In genomic region chr22:46224044-46224746, GRCh38 we compare ENCODE assay signal across 23 cellular contexts. TPM values are rescaled to one million over a fixed set of nuclear protein-coding genes. Genes with fewer than 3 reads are reported as not detected.
DNase-seq lines count a peak whose midpoint lies in the region; ATAC-seq, FAIRE-seq and TF ChIP-seq lines count a peak whose summit lies in the region.
"Had no signal": no experiment of that assay in that cellular context is flagged by ENCODE, and none has a peak within 500 bp of the region (broad histone marks: within the 10 kb centered on the region; RNA-seq: fewer than 3 reads in every experiment).

No MANE protein-coding gene starts in this region.

- no peak overlapping the region for H2AFZ ChIP-seq in K562 (ENCODE audit: low read depth, low read length)

- H3K9me3 ChIP-seq in K562 (replicated peaks; ENCODE audit: control insufficient read depth, insufficient read depth, low read depth, low read length) (no peaks in the 10 kb centered on the region), liver (ENCODE audit: control insufficient read depth in 4 of 4, low read length in 3 of 4) (no peaks in the 10 kb centered on the region)
- H3K9me3 ChIP-seq: BLaER1 had no signal

- no TSS peak for BruUV-seq in K562 (replicated peaks; lab: Mats Ljungman, UMichigan)

- TF ChIP-seq POLR2A in K562 (conservative IDR thresholded peaks at IDR 0.05), result no peak

- no peak for TF ChIP-seq EP300 in K562 (IDR thresholded peaks at IDR 0.05; ENCODE audit: low read length)

- H3K36me3 ChIP-seq in K562 (ENCODE audit: control insufficient read depth, insufficient read depth, low read length) (no peaks in the 10 kb centered on the region), liver (ENCODE audit: control insufficient read depth in 4 of 4, insufficient read depth in 3 of 4, low read depth in 1 of 4, low read length in 3 of 4) (peaks cover 19 to 40% (median 35%) of the 10 kb centered on the region in 4 donors)

- H3K9ac ChIP-seq in K562 (ENCODE audit: insufficient read depth in 1 of 2, low read depth in 2 of 2, low read length in 2 of 2) (no peak overlapping the region), liver (ENCODE audit: low read depth in 1 of 2, low read length in 2 of 2) (no peak overlapping the region)
- H3K9ac ChIP-seq: BLaER1 had no signal

- H3K27ac ChIP-seq in K562 (ENCODE audit: extremely low read depth, low read depth, low read length) (no peak overlapping the region), liver (ENCODE audit: low read depth in 1 of 2, low read length in 2 of 2) (peak overlapping the region; percentile 40 to 61)
- H3K27ac ChIP-seq: BLaER1 had no signal

- WGBS in K562 (ENCODE audit: insufficient coverage, low coverage, missing lambda C conversion rate), result 54% methylated on average over 15 of the region's 21 CpGs
- 60% methylated on average over 21 of the region's 21 CpGs for WGBS in liver

- DNase-seq in left ventricle myocardium superior, result no peak
- no peak for DNase-seq in left cardiac atrium
- DNase-seq in K562 (ENCODE audit: extremely low read depth in 1 of 4, low spot score in 3 of 4), result peak in 3 of 4 experiments; percentile 16 to 20 (median 17)
- DNase-seq in G401 (ENCODE audit: low spot score), result no peak
- DNase-seq in activated CD4-positive, alpha-beta T cell treated with anti-CD3 and anti-CD28 coated beads for 1 hour, result no peak
- no peak for DNase-seq in amniotic stem cell (lab: John Stamatoyannopoulos, UW)
- DNase-seq: CD4-positive, alpha-beta memory T cell; EL; NCI-H1048; NCI-H1436 treated with DMSO at 0.1 percent for 48 hours; NCI-H2029; NCI-H345; NCI-H526 treated with DMSO at 0.1 percent for 48 hours; SHP77 treated with DMSO at 0.1 percent for 48 hours had no signal

- H3K4me2 ChIP-seq in K562 (ENCODE audit: insufficient read depth, low read length), result no peak overlapping the region
- H3K4me2 ChIP-seq: BLaER1 had no signal

- in situ Hi-C loops in K562 (cut with MboI), result no loop called here
- in situ Hi-C loops in G401 (cut with HindIII; ENCODE audit: low sequenced_read_pairs), result no loop called here

- H3K4me3 ChIP-seq in K562, result no peak overlapping the region
- H3K4me3 ChIP-seq in liver (ENCODE audit: low read depth in 1 of 3, low read length in 3 of 3), result no peak overlapping the region
- H3K4me3 ChIP-seq: BLaER1 had no signal

- peaks cover 0 to 10% of the 10 kb centered on the region in 2 experiments; a peak in 1 of 5 replicates for H3K4me1 ChIP-seq in K562 (replicated peaks in 1 of 2; ENCODE audit: control insufficient read depth in 2 of 2, insufficient read depth in 2 of 2, low read length in 2 of 2)
- H3K4me1 ChIP-seq in liver (ENCODE audit: control insufficient read depth in 4 of 4, insufficient read depth in 4 of 4, low read length in 3 of 4), result peaks cover 0 to 7% (median 3%) of the 10 kb centered on the region in 4 donors

- TF ChIP-seq RAD21 in K562 (CRISPR knock-in tag; conservative IDR thresholded peaks at IDR 0.05 in 1 of 2, IDR thresholded peaks at IDR 0.05 in 1 of 2) (no peak), liver (IDR thresholded peaks at IDR 0.05) (no peak)

- H3K27me3 ChIP-seq in K562 (ENCODE audit: control insufficient read depth in 2 of 2, insufficient read depth in 2 of 2, low read length in 2 of 2) (no peaks in the 10 kb centered on the region), liver (ENCODE audit: control insufficient read depth in 4 of 4, insufficient read depth in 4 of 4, low read length in 3 of 4) (no peaks in the 10 kb centered on the region)
- H3K27me3 ChIP-seq: BLaER1 had no signal

- CTCF ChIA-PET in K562 (lab: Yijun Ruan, JAX; ENCODE audit: low intra/inter-chr PET ratio), result no interaction called here

- TF ChIP-seq CTCF in K562 (IDR thresholded peaks at IDR 0.05 in 2 of 3, conservative IDR thresholded peaks at IDR 0.05 in 1 of 3; ENCODE audit: insufficient read depth in 2 of 3, low read depth in 1 of 3, low read length in 3 of 3), result no peak
- TF ChIP-seq CTCF in liver (IDR thresholded peaks at IDR 0.05; ENCODE audit: low read depth, low read length, missing input control), result no peak

- H3K9me1 ChIP-seq in K562 (ENCODE audit: control insufficient read depth, insufficient read depth, low read length), result no peaks in the 10 kb centered on the region

- no peaks in the 10 kb centered on the region for H4K20me1 ChIP-seq in K562 (replicated peaks; ENCODE audit: control insufficient read depth, insufficient read depth, low read length)
- H4K20me1 ChIP-seq: BLaER1 had no signal

- FAIRE-seq in K562 (lab: Jason Lieb, UNC), result no peak
- FAIRE-seq: GM12891, GM19239 had no signal

- peak; percentile 24 for ATAC-seq in left ventricle myocardium superior
- no peak for ATAC-seq in left cardiac atrium
- ATAC-seq in K562, result peak; percentile 68
- ATAC-seq: SK-N-SH treated with all-trans-retinoic acid at 6 μM for 48 hours had no signal

- no peaks in the 10 kb centered on the region for H3K79me2 ChIP-seq in K562 (ENCODE audit: control insufficient read depth, insufficient read depth, low read length)

- intact Hi-C loops in left ventricle myocardium superior (cut with micrococcal nuclease) (no loop called here), left cardiac atrium (cut with DNase I) (no loop called here), K562 (cut with micrococcal nuclease) (no loop called here)

- POLR2A ChIA-PET in K562 (lab: Yijun Ruan, JAX), result no interaction called here

RNA-seq across cellular contexts. Expression of gene CDPF1, which starts 25.9 kb away (rescaled TPM):
- 6.2 TPM for total RNA-seq in left ventricle myocardium superior
- total RNA-seq in left cardiac atrium, result 1 to 10 TPM; 8.1 to 8.2 TPM
- 5.4 and 14.5 TPM in 2 replicates for total RNA-seq in K562 (2011; cell fraction: chromatin; rRNA removed; ENCODE audit: low replicate concordance)
- total RNA-seq in K562 (2011; cell fraction: nucleolus; rRNA removed), result 12.8 and 13.5 TPM in 2 replicates
- total RNA-seq in K562 (2011; cell fraction: nucleoplasm; rRNA removed), result 7.3 and 10.5 TPM in 2 replicates
- total RNA-seq in K562 (2014; rRNA removed), result 14.5 and 18.8 TPM in 2 replicates
- 4.6 and 4.9 TPM in 2 replicates for total RNA-seq in K562 (2014; rRNA removed; fragmentation: Illumina TruSeq; extraction: Trizol)
- 6.1 and 7.0 TPM in 2 replicates for total RNA-seq in K562 (2015; rRNA removed; fragmentation: Illumina TruSeq; extraction: Trizol)
- total RNA-seq in K562 (2021), result 10.2 and 11.1 TPM in 2 replicates
- polyA plus RNA-seq in K562 (2011; rRNA removed), result 9.1 and 13.4 TPM in 2 replicates
- 12.6 and 16.5 TPM in 2 replicates for polyA plus RNA-seq in K562 (2011; cell fraction: cytosol; rRNA removed)
- polyA plus RNA-seq in K562 (2011; cell fraction: nucleus; rRNA removed), result 31.9 and 35.6 TPM in 2 replicates
- polyA plus RNA-seq in K562 (2012), result 8.0 and 13.0 TPM in 2 replicates
- 10.6 and 11.5 TPM in 2 replicates for polyA plus RNA-seq in K562 (2014; fragmentation: Illumina TruSeq; extraction: Trizol)
- 1 to 10 TPM in 1 of 2 experiments, under 1 TPM in 1; 0.84 to 3.2 TPM for polyA plus RNA-seq in K562 (2014; fragmentation: Nextera tagmentation; extraction: Ambion mirVana)
- 19.2 and 19.5 TPM in 2 replicates for polyA plus RNA-seq in K562 (2014; rRNA removed)
- polyA minus RNA-seq in K562 (2011; rRNA and poly(A)+ RNA removed), result 2.3 and 2.7 TPM in 2 replicates
- 2.5 and 2.8 TPM in 2 replicates for polyA minus RNA-seq in K562 (2011; cell fraction: cytosol; rRNA and poly(A)+ RNA removed)
- polyA minus RNA-seq in K562 (2011; cell fraction: nucleus; rRNA and poly(A)+ RNA removed), result 3.9 and 4.2 TPM in 2 replicates
- total RNA-seq in liver, result 1 to 10 TPM; 4.4 to 6.1 TPM
- polyA plus RNA-seq in liver, result 1 to 10 TPM; 3.9 to 6.6 TPM
- total RNA-seq in G401 (2014; rRNA removed; shearing (Covaris generic)), result 38.4 and 49.2 TPM in 2 replicates

RNA-seq across cellular contexts. Expression of gene PKDREJ, which starts 38.9 kb away (rescaled TPM):
- not detected for total RNA-seq in left ventricle myocardium superior
- total RNA-seq in left cardiac atrium, result under 1 TPM; 0.12 to 0.13 TPM
- total RNA-seq in K562 (2011; cell fraction: chromatin; rRNA removed; ENCODE audit: low replicate concordance), result 0.05 TPM in 1 of 2 replicates, not detected in the other
- not detected in 2 replicates for total RNA-seq in K562 (2011; cell fraction: nucleolus; rRNA removed)
- total RNA-seq in K562 (2011; cell fraction: nucleoplasm; rRNA removed), result not detected in 2 replicates
- not detected in 2 replicates for total RNA-seq in K562 (2014; rRNA removed)
- total RNA-seq in K562 (2014; rRNA removed; fragmentation: Illumina TruSeq; extraction: Trizol), result not detected in 2 replicates
- not detected in 2 replicates for total RNA-seq in K562 (2015; rRNA removed; fragmentation: Illumina TruSeq; extraction: Trizol)
- not detected in 2 replicates for total RNA-seq in K562 (2021)
- polyA plus RNA-seq in K562 (2011; rRNA removed), result not detected in 2 replicates
- polyA plus RNA-seq in K562 (2011; cell fraction: cytosol; rRNA removed), result not detected in 2 replicates
- polyA plus RNA-seq in K562 (2011; cell fraction: nucleus; rRNA removed), result 0.01 TPM in 1 of 2 replicates, not detected in the other
- polyA plus RNA-seq in K562 (2012), result 0.18 and 0.47 TPM in 2 replicates
- not detected in 2 replicates for polyA plus RNA-seq in K562 (2014; fragmentation: Illumina TruSeq; extraction: Trizol)
- under 1 TPM in 1 of 2 experiments, not detected in 1; 0.03 TPM for polyA plus RNA-seq in K562 (2014; fragmentation: Nextera tagmentation; extraction: Ambion mirVana)
- polyA plus RNA-seq in K562 (2014; rRNA removed), result not detected in 2 replicates
- polyA minus RNA-seq in K562 (2011; rRNA and poly(A)+ RNA removed), result not detected in 2 replicates
- not detected in 2 replicates for polyA minus RNA-seq in K562 (2011; cell fraction: cytosol; rRNA and poly(A)+ RNA removed)
- not detected in 2 replicates for polyA minus RNA-seq in K562 (2011; cell fraction: nucleus; rRNA and poly(A)+ RNA removed)
- total RNA-seq in liver, result under 1 TPM; under 0.01 to 0.05 TPM
- polyA plus RNA-seq in liver, result under 1 TPM; 0.01 to 0.03 TPM
- total RNA-seq in G401 (2014; rRNA removed; shearing (Covaris generic)), result not detected in 2 replicates
- total RNA-seq: A673; CD4-positive, alpha-beta memory T cell; H4; M059J; OCI-LY7 had no signal
- polyA plus RNA-seq: CD4-positive, alpha-beta memory T cell had no signal

RNA-seq across cellular contexts. Expression of gene TTC38, which starts 43.6 kb away (rescaled TPM):
- total RNA-seq in left ventricle myocardium superior, result 24.0 TPM
- total RNA-seq in left cardiac atrium, result 10 to 100 TPM; 22.7 to 23.1 TPM
- total RNA-seq in K562 (2011; cell fraction: chromatin; rRNA removed; ENCODE audit: low replicate concordance), result 44.5 and 81.7 TPM in 2 replicates
- total RNA-seq in K562 (2011; cell fraction: nucleolus; rRNA removed), result 45.4 and 50.8 TPM in 2 replicates
- total RNA-seq in K562 (2011; cell fraction: nucleoplasm; rRNA removed), result 39.4 and 44.0 TPM in 2 replicates
- total RNA-seq in K562 (2014; rRNA removed), result 18.1 and 27.6 TPM in 2 replicates
- 12.5 and 14.4 TPM in 2 replicates for total RNA-seq in K562 (2014; rRNA removed; fragmentation: Illumina TruSeq; extraction: Trizol)
- 18.2 and 22.2 TPM in 2 replicates for total RNA-seq in K562 (2015; rRNA removed; fragmentation: Illumina TruSeq; extraction: Trizol)
- total RNA-seq in K562 (2021), result 23.0 and 28.4 TPM in 2 replicates
- 21.4 and 38.9 TPM in 2 replicates for polyA plus RNA-seq in K562 (2011; rRNA removed)
- 32.9 and 33.8 TPM in 2 replicates for polyA plus RNA-seq in K562 (2011; cell fraction: cytosol; rRNA removed)
- polyA plus RNA-seq in K562 (2011; cell fraction: nucleus; rRNA removed), result 55.5 and 90.2 TPM in 2 replicates
- 13.8 and 18.0 TPM in 2 replicates for polyA plus RNA-seq in K562 (2012)
- 16.9 and 17.9 TPM in 2 replicates for polyA plus RNA-seq in K562 (2014; fragmentation: Illumina TruSeq; extraction: Trizol)
- 1 to 10 TPM in 1 of 2 experiments, under 1 TPM in 1; 0.84 to 2.5 TPM for polyA plus RNA-seq in K562 (2014; fragmentation: Nextera tagmentation; extraction: Ambion mirVana)
- polyA plus RNA-seq in K562 (2014; rRNA removed), result 13.9 and 20.3 TPM in 2 replicates
- 22.3 and 22.8 TPM in 2 replicates for polyA minus RNA-seq in K562 (2011; rRNA and poly(A)+ RNA removed)
- 16.7 and 34.3 TPM in 2 replicates for polyA minus RNA-seq in K562 (2011; cell fraction: cytosol; rRNA and poly(A)+ RNA removed)
- 19.3 and 27.3 TPM in 2 replicates for polyA minus RNA-seq in K562 (2011; cell fraction: nucleus; rRNA and poly(A)+ RNA removed)
- total RNA-seq in liver, result 100 to 1,000 TPM in 1 of 2 donors, 10 to 100 TPM in 1; 63.9 to 389 TPM
- polyA plus RNA-seq in liver, result 100 to 1,000 TPM; 117 to 138 TPM
- 28.2 and 37.7 TPM in 2 replicates for total RNA-seq in G401 (2014; rRNA removed; shearing (Covaris generic))

Comparison
In these comparisons a context has a peak if more than half of its experiments do, and no peak if none do; other contexts are left out.
1. ATAC-seq: peak in left ventricle myocardium superior (single experiment) and K562 (single experiment); none in left cardiac atrium (0 of 2).
2. DNase-seq: peak in K562 (3 of 4); none in left ventricle myocardium superior (single experiment), left cardiac atrium (single experiment), G401 (single experiment), activated CD4-positive, alpha-beta T cell treated with anti-CD3 and anti-CD28 coated beads for 1 hour (single experiment) and amniotic stem cell (single experiment).